In genomic region chr3:126313580-126314304, GRCh38 we compare ENCODE assay signal across 1 cellular context.
TF ChIP-seq lines count a peak whose summit lies in the region.

No MANE protein-coding gene starts in this region.

TF ChIP-seq in HepG2, 621 proteins besides CTCF, POLR2A, EP300 and RAD21:
- TF ChIP-seq KDM5A (IDR thresholded peaks at IDR 0.05; ENCODE audit: borderline replicate concordance, low read length) (no peak), LCORL (IDR thresholded peaks at IDR 0.05) (peak; percentile 43; the same call in 1 of the 2 replicates), LCORL (CRISPR knock-in tag; IDR thresholded peaks at IDR 0.05) (no peak), ZNF768 (CRISPR knock-in tag; IDR thresholded peaks at IDR 0.05) (no peak), ZBTB40 (IDR thresholded peaks at IDR 0.05) (no peak), ZBTB40 (CRISPR knock-in tag; IDR thresholded peaks at IDR 0.05) (peak; percentile 96)
